ENCODE assay signal across 19 cellular contexts in genomic region chr20:3494218-3494617, GRCh38. TPM values are rescaled to one million over a fixed set of nuclear protein-coding genes. Genes with fewer than 3 reads are reported as not detected.
DNase-seq lines count a peak whose midpoint lies in the region; ATAC-seq, FAIRE-seq and TF ChIP-seq lines count a peak whose summit lies in the region.
"Had no signal": no experiment of that assay in that cellular context is flagged by ENCODE, and none has a peak within 500 bp of the region (broad histone marks: within the 10 kb centered on the region; RNA-seq: fewer than 3 reads in every experiment).

No MANE protein-coding gene starts in this region.

- TF ChIP-seq POLR2A in GM12878 (IDR thresholded peaks at IDR 0.05; ENCODE audit: low read depth, low read length): no peak

- BruUV-seq in GM12878 (replicated peaks; lab: Mats Ljungman, UMichigan): no TSS peak

- no peak overlapping the region for H2AFZ ChIP-seq in GM12878 (ENCODE audit: control insufficient read depth, low read depth, low read length)
- H2AFZ ChIP-seq: GM23338 had no signal

- peak; percentile 10 for DNase-seq in GM12865 (ENCODE audit: low read depth)
- peak; percentile 20 for DNase-seq in KBM-7
- DNase-seq in GM12878 (ENCODE audit: low read depth, low spot score): no peak
- no peak for DNase-seq in NCI-H2029 (lab: John Stamatoyannopoulos, UW)
- DNase-seq in NCI-H2029 treated with DMSO at 0.1 percent for 48 hours (lab: John Stamatoyannopoulos, UW): no peak
- no peak for DNase-seq in CD4-positive, alpha-beta memory T cell
- DNase-seq: AML-193, COR-L47, DMS153, NCI-H1436, NCI-H2081, NCI-H226, NCI-H524 treated with DMSO at 0.1 percent for 48 hours, T-helper 2 cell had no signal

- 0 out of 2 replicates have a peak, but pooled peaks have one; percentile 6 for TF ChIP-seq CTCF in 22Rv1 (IDR thresholded peaks at IDR 0.05)
- TF ChIP-seq CTCF in GM12865 (IDR thresholded peaks at IDR 0.05; ENCODE audit: insufficient read depth, low read depth, low read length, missing control alignments): no peak
- TF ChIP-seq CTCF in GM12878 (IDR thresholded peaks at IDR 0.05 in 2 of 3, conservative IDR thresholded peaks at IDR 0.05 in 1 of 3; ENCODE audit: control insufficient read depth in 2 of 3, extremely low read depth in 1 of 3, insufficient read depth in 1 of 3, low read depth in 3 of 3, low read length in 3 of 3): peak in 1 of 3 experiments; percentile 22; a peak in 1 of 6 replicates

- WGBS in GM12878 (ENCODE audit: insufficient coverage, insufficient replicate concordance, low lambda C conversion rate, missing lambda C conversion rate): 0% methylated on average over 1 of the region's 1 CpG

- intact Hi-C loops in GM12878 (cut with micrococcal nuclease; ENCODE audit: unreplicated experiment): no loop called here
- intact Hi-C loops in CD4-positive, alpha-beta memory T cell (cut with micrococcal nuclease): no loop called here

- no peaks in the 10 kb centered on the region for H3K27me3 ChIP-seq in GM12878 (replicated peaks in 1 of 2; ENCODE audit: control insufficient read depth in 2 of 2, insufficient read depth in 2 of 2, low read length in 1 of 2)
- H3K27me3 ChIP-seq in CD4-positive, alpha-beta memory T cell (ENCODE audit: insufficient read depth, low read length): no peaks in the 10 kb centered on the region
- H3K27me3 ChIP-seq: SJCRH30 had no signal

- H3K36me3 ChIP-seq in GM12878 (ENCODE audit: control insufficient read depth in 2 of 2, insufficient read depth in 2 of 2, low read length in 1 of 2): no peaks in the 10 kb centered on the region
- no peaks in the 10 kb centered on the region for H3K36me3 ChIP-seq in CD4-positive, alpha-beta memory T cell (ENCODE audit: insufficient read depth, low read length)
- H3K36me3 ChIP-seq: SJCRH30 had no signal

- H3K4me3 Mint-ChIP-seq in CD4-positive, alpha-beta memory T cell: peak overlapping the region in 1 of 8 donors; percentile 52
- H3K4me3 Mint-ChIP-seq: CD14-positive monocyte, GM23338, IgD-negative memory B cell had no signal

- in situ Hi-C loops in KBM-7 (cut with MboI; ENCODE audit: low pct_unique_long_range_greater_than_20kb, low sequenced_read_pairs) (no loop called here), GM12878 (cut with MboI) (no loop called here)

- RAD21 ChIA-PET in GM12878 (lab: Charles Lee; ENCODE audit: unreplicated experiment): no interaction called here

- H3K27ac ChIP-seq in 22Rv1 (no peak overlapping the region), GM12878 (ENCODE audit: control insufficient read depth, insufficient read depth) (no peak overlapping the region)
- H3K27ac ChIP-seq in CD4-positive, alpha-beta memory T cell (ENCODE audit: low read depth, low read length): no peak overlapping the region
- H3K27ac ChIP-seq: SJCRH30 had no signal

- H3K4me2 ChIP-seq in GM12878 (ENCODE audit: control insufficient read depth, insufficient read depth): no peak overlapping the region
- H3K4me2 ChIP-seq: GM23338 had no signal

- ATAC-seq in GM12878: peak; percentile 63
- ATAC-seq: GM23338 had no signal

- no peaks in the 10 kb centered on the region for H4K20me1 ChIP-seq in GM12878 (ENCODE audit: control insufficient read depth, insufficient read depth)

- TF ChIP-seq RAD21 in GM12878 (IDR thresholded peaks at IDR 0.05; ENCODE audit: insufficient read depth, low read depth, low read length): no peak

- no peaks in the 10 kb centered on the region for H3K9me3 ChIP-seq in GM12878 (replicated peaks; ENCODE audit: control insufficient read depth, insufficient read depth, low read length)
- H3K9me3 ChIP-seq in CD4-positive, alpha-beta memory T cell (ENCODE audit: control insufficient read depth in 1 of 2, low read length in 2 of 2): no peaks in the 10 kb centered on the region

- H3K27me3 Mint-ChIP-seq in CD4-positive, alpha-beta memory T cell: no peaks in the 10 kb centered on the region
- H3K27me3 Mint-ChIP-seq: IgD-negative memory B cell had no signal

- H3K4me3 ChIP-seq in GM12865 (ENCODE audit: low read depth, low read length) (no peak overlapping the region), GM12878 (no peak overlapping the region)
- H3K4me3 ChIP-seq in CD4-positive, alpha-beta memory T cell (ENCODE audit: low read length in 2 of 2): no peak overlapping the region
- H3K4me3 ChIP-seq: GM23338, SJCRH30 had no signal

- FAIRE-seq in GM12878 (lab: Jason Lieb, UNC): peak; percentile 59

- H3K4me1 ChIP-seq in GM12878 (ENCODE audit: control insufficient read depth, insufficient read depth, low read length): no peaks in the 10 kb centered on the region
- no peaks in the 10 kb centered on the region for H3K4me1 ChIP-seq in CD4-positive, alpha-beta memory T cell (ENCODE audit: insufficient read depth, low read length)
- H3K4me1 ChIP-seq: SJCRH30 had no signal

- H3K9ac ChIP-seq in GM12878 (ENCODE audit: control insufficient read depth, insufficient read depth, low read length): no peak overlapping the region

- H3K36me3 Mint-ChIP-seq in CD4-positive, alpha-beta memory T cell: peaks cover 6 to 10% of the 10 kb centered on the region in 2 donors

- POLR2A ChIA-PET in GM12878 (lab: Charles Lee): interaction anchor here (0.5 to 0.6 kb wide), 2 partner anchors 19 to 290 kb away, joined by 3 to 5 read pairs; partner anchors contain the start of gene DDRGK1
- POLR2A ChIA-PET in CD4-positive, alpha-beta memory T cell (lab: Charles Lee; ENCODE audit: partially characterized antibody): no interaction called here

- CTCF ChIA-PET in GM12878 (lab: Yijun Ruan, JAX): interaction anchor here (1.8 kb wide), 1 partner anchor 9 kb away, joined by 12 read pairs; no protein-coding TSS in a partner anchor
- CTCF ChIA-PET in CD4-positive, alpha-beta memory T cell (lab: Charles Lee; ENCODE audit: partially characterized antibody): no interaction called here

- TF ChIP-seq EP300 in GM12878 (IDR thresholded peaks at IDR 0.05; ENCODE audit: borderline replicate concordance in 1 of 2, control insufficient read depth in 1 of 2, low read depth in 2 of 2, low read length in 2 of 2): no peak

- SMC1A ChIA-PET in GM12878 (lab: Charles Lee; ENCODE audit: uncharacterized antibody, unreplicated experiment): interaction anchor here (0.7 to 1.1 kb wide), 3 partner anchors 9 to 597 kb away, joined by 3 to 4 read pairs (median 4); no protein-coding TSS in a partner anchor

- H3K79me2 ChIP-seq in GM12878 (ENCODE audit: control insufficient read depth, insufficient read depth, low read length): no peaks in the 10 kb centered on the region

- peaks cover 6 to 10% (median 9%) of the 10 kb centered on the region in 4 donors for H3K4me1 Mint-ChIP-seq in CD4-positive, alpha-beta memory T cell
- H3K4me1 Mint-ChIP-seq: CD14-positive monocyte had no signal

- H3K27ac Mint-ChIP-seq in CD4-positive, alpha-beta memory T cell: no peak overlapping the region
- H3K27ac Mint-ChIP-seq: GM23338, IgD-negative memory B cell had no signal

- H3K9me3 Mint-ChIP-seq in CD4-positive, alpha-beta memory T cell: peaks cover 0 to 4% (median 0%) of the 10 kb centered on the region in 8 donors
- H3K9me3 Mint-ChIP-seq: IgD-negative memory B cell had no signal

TF ChIP-seq in GM12878, 131 proteins besides CTCF, POLR2A, EP300 and RAD21:
- TF ChIP-seq ATF2 (IDR thresholded peaks at IDR 0.05; ENCODE audit: low read length) (no peak), STAT3 (IDR thresholded peaks at IDR 0.05; ENCODE audit: low read depth, low read length) (no peak), ASH2L (IDR thresholded peaks at IDR 0.05; ENCODE audit: borderline replicate concordance, low read depth) (no peak), FOXK2 (IDR thresholded peaks at IDR 0.05) (0 out of 2 replicates have a peak, but pooled peaks have one; percentile 26), IKZF1 (conservative IDR thresholded peaks at IDR 0.05) (no peak), BMI1 (IDR thresholded peaks at IDR 0.05; ENCODE audit: borderline replicate concordance) (no peak), TBL1XR1 (IDR thresholded peaks at IDR 0.05; ENCODE audit: low read depth, low read length) (no peak)

RNA-seq across cellular contexts. Expression of gene ATRN, which starts 23.4 kb away (rescaled TPM):
- total RNA-seq in GM12878 (2013; cell fraction: nucleolus; rRNA removed): 52.6 and 57.0 TPM in 2 replicates
- total RNA-seq in GM12878 (2014; rRNA removed): 7.4 and 7.6 TPM in 2 replicates
- 6.5 and 6.7 TPM in 2 replicates for total RNA-seq in GM12878 (2014; rRNA removed; fragmentation: Illumina TruSeq; extraction: Trizol)
- 10.5 and 11.6 TPM in 2 replicates for total RNA-seq in GM12878 (2021)
- polyA plus RNA-seq in GM12878 (2011; ENCODE audit: low read depth): 3.9 TPM
- polyA plus RNA-seq in GM12878 (2011; rRNA removed): 9.7 and 11.1 TPM in 2 replicates
- 9.2 and 9.4 TPM in 2 replicates for polyA plus RNA-seq in GM12878 (2011; cell fraction: cytosol; rRNA removed)
- 10.9 and 14.7 TPM in 2 replicates for polyA plus RNA-seq in GM12878 (2011; cell fraction: nucleus; rRNA removed)
- polyA plus RNA-seq in GM12878 (2012): 3.6 and 4.5 TPM in 2 replicates
- 9.2 and 10.0 TPM in 2 replicates for polyA plus RNA-seq in GM12878 (2014; fragmentation: Illumina TruSeq; extraction: Trizol)
- polyA plus RNA-seq in GM12878 (2014; fragmentation: Nextera tagmentation; extraction: Ambion mirVana): 1 to 10 TPM in 1 of 2 experiments, under 1 TPM in 1; 0.71 to 1.5 TPM
- 8.1 and 8.3 TPM in 2 replicates for polyA plus RNA-seq in GM12878 (2014; rRNA removed)
- 1 to 10 TPM; 4.8 to 5.0 TPM for polyA plus RNA-seq in GM12878 (2016; fragmentation: Nextera tagmentation; extraction: Ambion mirVana)
- 31.2 and 51.1 TPM in 2 replicates for polyA minus RNA-seq in GM12878 (2011; rRNA and poly(A)+ RNA removed)
- 5.7 and 7.3 TPM in 2 replicates for polyA minus RNA-seq in GM12878 (2011; cell fraction: cytosol; rRNA and poly(A)+ RNA removed)
- polyA minus RNA-seq in GM12878 (2011; cell fraction: nucleus; rRNA and poly(A)+ RNA removed): 23.2 and 27.4 TPM in 2 replicates
- total RNA-seq in CD4-positive, alpha-beta memory T cell: 10 to 100 TPM; 12.4 to 12.5 TPM
- 1 to 10 TPM; 4.0 to 7.8 TPM for polyA plus RNA-seq in CD4-positive, alpha-beta memory T cell

Comparison
In these comparisons a context has a peak if more than half of its experiments do, and no peak if none do; other contexts are left out.
1. DNase-seq: peak in GM12865 (single experiment) and KBM-7 (single experiment); none in GM12878 (single experiment), NCI-H2029 (single experiment), NCI-H2029 treated with DMSO at 0.1 percent for 48 hours (single experiment) and CD4-positive, alpha-beta memory T cell (0 of 5).